ENCODE assay signal across 8 cellular contexts in the genomic region with DNA sequence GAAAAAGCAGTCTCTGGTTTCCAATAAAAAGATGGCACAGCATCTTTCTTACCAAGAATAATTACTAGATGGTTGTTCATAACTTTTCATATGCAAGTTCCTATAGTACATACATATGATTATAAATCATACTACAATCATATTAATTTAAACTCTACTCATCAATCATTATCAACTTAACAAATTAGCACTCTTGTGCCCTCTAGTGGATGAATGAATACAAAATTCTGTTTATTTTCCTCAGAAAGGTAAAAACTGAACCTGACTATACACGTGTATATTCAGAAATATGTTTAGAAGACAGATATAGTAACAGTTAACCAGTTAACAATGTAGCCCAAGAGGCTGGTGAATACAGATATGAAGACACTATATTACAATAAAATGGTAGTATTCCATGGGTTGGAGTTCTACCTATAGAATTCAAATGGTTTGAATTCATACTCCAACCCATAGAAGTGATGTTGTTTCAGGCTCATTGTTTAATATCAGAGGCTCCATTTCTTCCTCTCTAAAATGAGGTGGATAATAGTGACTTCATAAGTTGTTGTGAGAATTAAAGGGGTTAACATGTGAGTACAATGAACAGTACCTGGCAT.
A peak's percentile ranks its signal among the peaks of the same experiment; 100 is the strongest.
DNase-seq lines count a peak whose midpoint lies in the region; ATAC-seq and TF ChIP-seq lines count a peak whose summit lies in the region.

No MANE protein-coding gene starts in this region.

- no peaks in the 10 kb centered on the region for H3K36me3 Mint-ChIP-seq in activated CD4-positive, alpha-beta T cell treated with anti-CD3 and anti-CD28 coated beads for 36 hours (ENCODE audit: low read depth)
- no peaks in the 10 kb centered on the region for H3K36me3 Mint-ChIP-seq in CD8-positive, alpha-beta memory T cell

- H3K4me1 ChIP-seq in hepatocyte (ENCODE audit: insufficient read depth), result no peaks in the 10 kb centered on the region
- H3K4me1 ChIP-seq in CD8-positive, alpha-beta memory T cell (ENCODE audit: insufficient read depth, low read length), result no peaks in the 10 kb centered on the region

- no peak overlapping the region for H3K27ac ChIP-seq in SK-N-MC
- no peak overlapping the region for H3K27ac ChIP-seq in hepatocyte
- H3K27ac ChIP-seq in CD8-positive, alpha-beta memory T cell (ENCODE audit: low read depth, low read length), result no peak overlapping the region

- intact Hi-C loops in activated CD4-positive, alpha-beta T cell treated with anti-CD3 and anti-CD28 coated beads for 36 hours (cut with DNase I, micrococcal nuclease), result loop anchor here (1.0 to 2.0 kb wide), 3 partner anchors 142 to 173 kb away; no protein-coding TSS in a partner anchor

- H4K20me1 ChIP-seq in hepatocyte (ENCODE audit: insufficient read depth, poor library complexity, severe bottlenecking), result no peaks in the 10 kb centered on the region

- H2AFZ ChIP-seq in hepatocyte, result no peak overlapping the region

- POLR2A ChIA-PET in AG04449 (lab: Yijun Ruan, JAX), result no interaction called here
- POLR2A ChIA-PET in activated CD4-positive, alpha-beta T cell treated with anti-CD3 and anti-CD28 coated beads for 36 hours (lab: Charles Lee), result no interaction called here
- POLR2A ChIA-PET in CD8-positive, alpha-beta memory T cell (lab: Charles Lee), result no interaction called here

- H3K9ac ChIP-seq in SK-N-MC (ENCODE audit: insufficient read length), result no peak overlapping the region

- H3K4me1 Mint-ChIP-seq in activated CD4-positive, alpha-beta T cell treated with anti-CD3 and anti-CD28 coated beads for 36 hours, result no peaks in the 10 kb centered on the region
- H3K4me1 Mint-ChIP-seq in CD8-positive, alpha-beta memory T cell, result no peaks in the 10 kb centered on the region

- CTCF ChIA-PET in AG04449 (lab: Yijun Ruan, JAX), result interaction anchor here (0.7 to 7.1 kb wide), 22 partner anchors 10 to 554 kb away, joined by 3 to 95 read pairs (median 5); no protein-coding TSS in a partner anchor
- CTCF ChIA-PET in activated CD4-positive, alpha-beta T cell treated with anti-CD3 and anti-CD28 coated beads for 36 hours (lab: Charles Lee), result interaction anchor here (0.8 kb wide), 1 partner anchor 131 kb away, joined by 3 read pairs; no protein-coding TSS in a partner anchor
- CTCF ChIA-PET in CD8-positive, alpha-beta memory T cell (lab: Charles Lee), result no interaction called here

- H3K4me3 ChIP-seq in AG04449 (ENCODE audit: low read depth, low read length) (no peak overlapping the region), SK-N-MC (no peak overlapping the region), hepatocyte (no peak overlapping the region)
- H3K4me3 ChIP-seq in CD8-positive, alpha-beta memory T cell (ENCODE audit: low read length), result no peak overlapping the region

- peaks cover 6% of the 10 kb centered on the region for H3K27me3 Mint-ChIP-seq in activated CD4-positive, alpha-beta T cell treated with anti-CD3 and anti-CD28 coated beads for 36 hours
- H3K27me3 Mint-ChIP-seq in CD8-positive, alpha-beta memory T cell, result peaks cover 0 to 3% of the 10 kb centered on the region in 2 donors

- no peak overlapping the region for H3K4me2 ChIP-seq in hepatocyte

- H3K27ac Mint-ChIP-seq in activated CD4-positive, alpha-beta T cell treated with anti-CD3 and anti-CD28 coated beads for 36 hours, result no peak overlapping the region
- no peak overlapping the region for H3K27ac Mint-ChIP-seq in CD8-positive, alpha-beta memory T cell

- no peaks in the 10 kb centered on the region for H3K9me3 Mint-ChIP-seq in activated CD4-positive, alpha-beta T cell treated with anti-CD3 and anti-CD28 coated beads for 36 hours (ENCODE audit: low read depth)
- peaks cover 0 to 3% (median under 1%) of the 10 kb centered on the region in 5 donors for H3K9me3 Mint-ChIP-seq in CD8-positive, alpha-beta memory T cell

- no peaks in the 10 kb centered on the region for H3K9me2 ChIP-seq in hepatocyte (replicated peaks; ENCODE audit: insufficient read depth)

- ATAC-seq in GM18511 (IDR thresholded peaks at IDR 0.05; ENCODE audit: unreplicated experiment) (peak; percentile 51), HG02623 (IDR thresholded peaks at IDR 0.05; ENCODE audit: unreplicated experiment) (no peak)
- no peak for ATAC-seq in activated CD4-positive, alpha-beta T cell treated with anti-CD3 and anti-CD28 coated beads for 36 hours

- TF ChIP-seq CTCF in AG04449 (IDR thresholded peaks at IDR 0.05; ENCODE audit: insufficient read depth, low read length, missing control alignments) (peak; percentile 4), hepatocyte (IDR thresholded peaks at IDR 0.05; ENCODE audit: poor library complexity) (peak; percentile 76)

- H3K9me3 ChIP-seq in SK-N-MC (ENCODE audit: low read depth, low read length), result no peaks in the 10 kb centered on the region
- H3K9me3 ChIP-seq in hepatocyte (ENCODE audit: low read depth), result no peaks in the 10 kb centered on the region
- H3K9me3 ChIP-seq in CD8-positive, alpha-beta memory T cell (ENCODE audit: low read length), result no peaks in the 10 kb centered on the region

- H3K4me3 Mint-ChIP-seq in activated CD4-positive, alpha-beta T cell treated with anti-CD3 and anti-CD28 coated beads for 36 hours, result no peak overlapping the region
- H3K4me3 Mint-ChIP-seq in CD8-positive, alpha-beta memory T cell, result no peak overlapping the region

- DNase-seq in AG04449 (ENCODE audit: low read depth, low spot score) (no peak), SK-N-MC (ENCODE audit: low read depth, low spot score) (peak; percentile 12), hepatocyte (ENCODE audit: low spot score) (peak; percentile 60), GDM1 (lab: John Stamatoyannopoulos, UW) (no peak)
- no peak for DNase-seq in activated CD4-positive, alpha-beta T cell treated with anti-CD3 and anti-CD28 coated beads for 36 hours
- DNase-seq in CD8-positive, alpha-beta memory T cell, result no peak

- H3K27me3 ChIP-seq in hepatocyte, result no peaks in the 10 kb centered on the region
- H3K27me3 ChIP-seq in CD8-positive, alpha-beta memory T cell (ENCODE audit: insufficient read depth, low read length, poor library complexity, severe bottlenecking), result no peaks in the 10 kb centered on the region

- no peaks in the 10 kb centered on the region for H3K79me2 ChIP-seq in hepatocyte

- H3K36me3 ChIP-seq in SK-N-MC (ENCODE audit: insufficient read depth, low read length), result no peaks in the 10 kb centered on the region
- no peaks in the 10 kb centered on the region for H3K36me3 ChIP-seq in hepatocyte (replicated peaks; ENCODE audit: insufficient read depth, low read depth)
- no peaks in the 10 kb centered on the region for H3K36me3 ChIP-seq in CD8-positive, alpha-beta memory T cell (ENCODE audit: insufficient read depth, low read length)

- WGBS in hepatocyte (ENCODE audit: low lambda C conversion rate, missing lambda C conversion rate), result 15% methylated on average over 1 of the region's 1 CpG

Comparison
In these comparisons a context has a peak if more than half of its experiments do, and no peak if none do; other contexts are left out.
1. DNase-seq: peak in SK-N-MC (single experiment) and hepatocyte (single experiment); none in AG04449 (single experiment), GDM1 (single experiment), activated CD4-positive, alpha-beta T cell treated with anti-CD3 and anti-CD28 coated beads for 36 hours (single experiment) and CD8-positive, alpha-beta memory T cell (0 of 5).